8 cellular contexts compared by ENCODE assay signal in genomic region chr2:132547089-132547687, GRCh38.
A peak's percentile ranks its signal among the peaks of the same experiment; 100 is the strongest.
DNase-seq lines count a peak whose midpoint lies in the region; ATAC-seq, FAIRE-seq and TF ChIP-seq lines count a peak whose summit lies in the region.

No MANE protein-coding gene starts in this region.

- no peak for TF ChIP-seq POLR2A in GM18505 (IDR thresholded peaks at IDR 0.05; ENCODE audit: borderline replicate concordance, extremely low read depth, insufficient read depth, insufficient read length)

- DNase-seq in AG10803 (ENCODE audit: low read depth) (peak; percentile 83), GM18507 (ENCODE audit: extremely low spot score, insufficient read length, low read depth) (peak; percentile 38), M059J (ENCODE audit: low read depth) (peak; percentile 78), SK-N-DZ (ENCODE audit: low spot score) (peak; percentile 55), cardiac fibroblast (ENCODE audit: low read depth in 2 of 2) (peak; percentile 83 to 88), left colon (peak; percentile 42 to 81)
- DNase-seq in stimulated activated CD8-positive, alpha-beta memory T cell treated with anti-CD3 and anti-CD28 coated beads, Interleukin-15, amount 100 ng/mL, for 24 hours (ENCODE audit: low read depth): peak; percentile 6

- peak; percentile 76 for ATAC-seq in left colon
- ATAC-seq in GM18505 (IDR thresholded peaks at IDR 0.05; ENCODE audit: unreplicated experiment): no peak

- TF ChIP-seq CTCF in AG10803 (conservative IDR thresholded peaks at IDR 0.05; ENCODE audit: low read length) (peak; percentile 79), cardiac fibroblast (IDR thresholded peaks at IDR 0.05; ENCODE audit: low read depth, low read length) (peak; percentile 65)

- intact Hi-C loops in left colon (cut with DNase I, micrococcal nuclease): loop anchor here in 1 of 2 donors (5.0 kb wide), 2 partner anchors 625 to 1295 kb away; no protein-coding TSS in a partner anchor

- H3K4me3 ChIP-seq in AG10803 (ENCODE audit: low read length) (no peak overlapping the region), cardiac fibroblast (replicated peaks in 1 of 2; ENCODE audit: low read depth in 2 of 2, low read length in 2 of 2) (no peak overlapping the region)

- FAIRE-seq in GM18507 (lab: Jason Lieb, UNC): peak; percentile 96

Comparison
In these comparisons a context has a peak if more than half of its experiments do, and no peak if none do; other contexts are left out.
1. DNase-seq: peak in every context shown above with its lines; median percentile 86 in cardiac fibroblast; 83 in AG10803; 78 in M059J; 62 in left colon; 55 in SK-N-DZ; 38 in GM18507; 6 in stimulated activated CD8-positive, alpha-beta memory T cell treated with anti-CD3 and anti-CD28 coated beads, Interleukin-15, amount 100 ng/mL, for 24 hours.